Comparison of ENCODE assay signal across 20 cellular contexts in the genomic region with DNA sequence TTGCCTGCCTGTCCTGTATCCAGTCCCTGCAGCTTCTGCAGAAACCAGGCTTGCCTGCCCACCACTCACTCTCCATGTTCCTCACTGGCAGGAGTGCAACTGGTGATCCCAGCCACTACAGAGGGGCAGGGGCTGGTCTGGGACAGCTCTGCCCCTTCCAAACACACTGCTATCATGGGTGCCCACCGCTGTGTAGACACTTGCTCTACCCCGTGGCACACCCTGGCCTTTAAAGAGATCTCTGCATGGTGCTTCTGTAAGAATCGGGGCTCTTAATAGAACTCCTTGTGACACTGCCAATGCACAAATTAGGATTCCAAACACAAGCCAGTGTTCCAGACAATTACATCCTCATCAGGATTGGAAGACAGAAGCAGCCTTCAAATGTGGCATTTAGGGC. TPM values are rescaled to one million over a fixed set of nuclear protein-coding genes. Genes with fewer than 3 reads are reported as not detected.
"Had no signal": no experiment of that assay in that cellular context is flagged by ENCODE, and none has a peak within 500 bp of the region (broad histone marks: within the 10 kb centered on the region; RNA-seq: fewer than 3 reads in every experiment).

No MANE protein-coding gene starts in this region.

- H3K36me3 Mint-ChIP-seq: activated naive CD8-positive, alpha-beta T cell treated with anti-CD3 and anti-CD28 coated beads for 36 hours; natural killer cell had no signal

- FAIRE-seq: bronchial epithelial cell, colon, islet of Langerhans had no signal

- H3K4me1 Mint-ChIP-seq: activated naive CD8-positive, alpha-beta T cell treated with anti-CD3 and anti-CD28 coated beads for 36 hours; natural killer cell; stimulated activated naive CD8-positive, alpha-beta T cell treated with anti-CD3 and anti-CD28 coated beads, Interleukin-15, amount 100 ng/mL, for 72 hours; T-helper 17 cell had no signal

- H3K27ac Mint-ChIP-seq: activated CD8-positive, alpha-beta T cell treated with anti-CD3 and anti-CD28 coated beads for 36 hours; activated naive CD8-positive, alpha-beta T cell treated with anti-CD3 and anti-CD28 coated beads for 36 hours; activated T-cell treated with anti-CD3 and anti-CD28 coated beads, Interleukin-2, amount 50 U/mL, for 72 hours; natural killer cell; stimulated activated naive CD8-positive, alpha-beta T cell treated with anti-CD3 and anti-CD28 coated beads, Interleukin-15, amount 100 ng/mL, for 72 hours; T-helper 17 cell had no signal

- H3K27me3 Mint-ChIP-seq: activated CD8-positive, alpha-beta T cell treated with anti-CD3 and anti-CD28 coated beads for 36 hours; T-helper 17 cell had no signal

- H3K27ac ChIP-seq: ascending aorta, esophagus squamous epithelium, prostate gland, right lobe of liver, spleen had no signal

- DNase-seq: activated CD4-positive, alpha-beta T cell treated with anti-CD3 and anti-CD28 coated beads for 4 hours; activated CD8-positive, alpha-beta memory T cell treated with anti-CD3 and anti-CD28 coated beads, Interleukin-2, amount 50 U/mL, for 4 hours; activated CD8-positive, alpha-beta T cell treated with anti-CD3 and anti-CD28 coated beads for 36 hours; activated gamma-delta T cell treated with Interleukin-2 at 50 U/mL for 16 hours; activated naive CD8-positive, alpha-beta T cell treated with anti-CD3 and anti-CD28 coated beads for 36 hours; activated T-cell treated with anti-CD3 and anti-CD28 coated beads, Interleukin-2, amount 50 U/mL, for 72 hours; effector CD4-positive, alpha-beta T cell; esophagus squamous epithelium; natural killer cell; right lobe of liver; spleen; stimulated activated naive CD8-positive, alpha-beta T cell treated with anti-CD3 and anti-CD28 coated beads, Interleukin-15, amount 100 ng/mL, for 72 hours; T-helper 17 cell had no signal

- H3K4me3 Mint-ChIP-seq: activated CD8-positive, alpha-beta T cell treated with anti-CD3 and anti-CD28 coated beads for 36 hours; activated naive CD8-positive, alpha-beta T cell treated with anti-CD3 and anti-CD28 coated beads for 36 hours; activated T-cell treated with anti-CD3 and anti-CD28 coated beads, Interleukin-2, amount 50 U/mL, for 72 hours; natural killer cell; stimulated activated naive CD8-positive, alpha-beta T cell treated with anti-CD3 and anti-CD28 coated beads, Interleukin-15, amount 100 ng/mL, for 72 hours; T-helper 17 cell had no signal

- H3K9me3 Mint-ChIP-seq: activated CD8-positive, alpha-beta T cell treated with anti-CD3 and anti-CD28 coated beads for 36 hours; activated naive CD8-positive, alpha-beta T cell treated with anti-CD3 and anti-CD28 coated beads for 36 hours; activated T-cell treated with anti-CD3 and anti-CD28 coated beads, Interleukin-2, amount 50 U/mL, for 72 hours; natural killer cell had no signal

RNA-seq across cellular contexts. Expression of a gene that starts 41.7 kb away (rescaled TPM):
- total RNA-seq: activated CD8-positive, alpha-beta T cell treated with anti-CD3 and anti-CD28 coated beads for 36 hours; activated naive CD8-positive, alpha-beta T cell treated with anti-CD3 and anti-CD28 coated beads for 36 hours; activated T-cell treated with anti-CD3 and anti-CD28 coated beads, Interleukin-2, amount 50 U/mL, for 72 hours; ascending aorta; bronchial epithelial cell; fibroblast of villous mesenchyme; lung microvascular endothelial cell; natural killer cell; spleen had no signal
